In the genomic region with DNA sequence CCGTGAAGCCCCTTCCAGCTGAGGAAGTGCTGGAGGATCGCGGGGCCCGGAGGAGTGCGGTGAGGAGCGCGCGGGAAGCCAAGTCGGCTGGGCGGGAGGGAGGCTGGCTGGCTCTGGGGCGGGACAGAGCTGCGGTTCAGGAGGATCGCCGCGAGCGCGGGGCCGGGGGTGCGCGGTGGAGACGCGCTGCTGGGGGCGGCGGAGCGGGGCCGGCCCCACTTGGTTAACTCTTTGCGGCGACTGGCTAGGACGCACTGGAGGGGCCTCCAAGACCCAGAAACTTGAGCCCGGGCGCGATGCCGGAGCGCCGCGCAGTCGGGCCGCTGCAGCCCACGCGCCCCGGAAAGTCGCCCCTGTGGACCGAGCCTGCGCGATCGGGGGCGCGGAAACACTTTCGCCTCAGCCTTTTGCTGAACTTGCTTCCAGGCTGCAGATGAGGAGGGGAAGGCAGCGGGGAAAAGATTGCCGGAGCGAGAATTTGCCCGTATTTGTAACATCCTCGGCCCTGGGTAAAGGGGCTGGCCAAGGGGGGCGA, we compare ENCODE assay signal across 8 cellular contexts. TPM values are rescaled to one million over a fixed set of nuclear protein-coding genes. Genes with fewer than 3 reads are reported as not detected.
A peak's percentile ranks its signal among the peaks of the same experiment; 100 is the strongest.
DNase-seq lines count a peak whose midpoint lies in the region; ATAC-seq and TF ChIP-seq lines count a peak whose summit lies in the region.

No MANE protein-coding gene starts in this region.

- no peaks in the 10 kb centered on the region for H3K36me3 Mint-ChIP-seq in activated CD4-positive, alpha-beta T cell treated with anti-CD3 and anti-CD28 coated beads for 36 hours (ENCODE audit: low read depth)
- no peaks in the 10 kb centered on the region for H3K36me3 Mint-ChIP-seq in endodermal cell (ENCODE audit: low read depth)

- peak; percentile 40 for DNase-seq in activated CD4-positive, alpha-beta T cell treated with anti-CD3 and anti-CD28 coated beads for 36 hours
- no peak for DNase-seq in activated CD4-positive, alpha-beta T cell treated with anti-CD3 and anti-CD28 coated beads for 4 hours
- DNase-seq in SKM-1 treated with dmso at 0.1 percent for 144 hours (lab: John Stamatoyannopoulos, UW; ENCODE audit: unreplicated experiment) (peak; percentile 22), endodermal cell (peak; percentile 85), mesendoderm (no peak), thyroid gland (peak in 1 of 2 donors; percentile 43)

- TF ChIP-seq CTCF in endodermal cell (conservative IDR thresholded peaks at IDR 0.05) = no peak
- no peak for TF ChIP-seq CTCF in thyroid gland (IDR thresholded peaks at IDR 0.05)

- H3K27me3 ChIP-seq in endodermal cell (ENCODE audit: control insufficient read depth, insufficient read depth, low read length, poor library complexity, severe bottlenecking) = peaks cover 33% of the 10 kb centered on the region
- no peaks in the 10 kb centered on the region for H3K27me3 ChIP-seq in mesendoderm (ENCODE audit: insufficient read depth, low read length, poor library complexity)
- no peaks in the 10 kb centered on the region for H3K27me3 ChIP-seq in thyroid gland

- H3K27ac ChIP-seq in endodermal cell (ENCODE audit: low read depth, low read length) (peak overlapping the region; percentile 30), mesendoderm (ENCODE audit: low read depth, low read length) (peak overlapping the region; percentile 78), thyroid gland (peak overlapping the region; percentile 89 to 99 (median 98))

- H3K9me3 ChIP-seq in endodermal cell (ENCODE audit: control insufficient read depth, low read length) (no peaks in the 10 kb centered on the region), thyroid gland (no peaks in the 10 kb centered on the region)

- 0 to 1% methylated on average over 39 to 55 of the region's 55 CpGs for WGBS in endodermal cell (ENCODE audit: insufficient coverage in 1 of 2, insufficient read length in 1 of 2), 2 experiments
- no CpG with 5 or more reads among the region's 55 CpGs for WGBS in mesendoderm (ENCODE audit: extremely low coverage, insufficient coverage, low lambda C conversion rate)
- 0 to 1% methylated on average over 25 to 36 of the region's 55 CpGs for WGBS in thyroid gland, 2 donors

- intact Hi-C loops in activated CD4-positive, alpha-beta T cell treated with anti-CD3 and anti-CD28 coated beads for 36 hours (cut with DNase I, micrococcal nuclease) = loop anchor here in 1 of 2 experiments (5.0 kb wide), 1 partner anchor 551 kb away; no protein-coding TSS in a partner anchor
- intact Hi-C loops in thyroid gland (cut with DNase I) = no loop called here

- H3K4ac ChIP-seq in mesendoderm (ENCODE audit: low read depth, low read length) = no peak overlapping the region

- H3K4me1 ChIP-seq in endodermal cell (ENCODE audit: control insufficient read depth, insufficient read depth, low read length) = no peaks in the 10 kb centered on the region
- H3K4me1 ChIP-seq in mesendoderm (ENCODE audit: control insufficient read depth, low read depth, low read length) = peaks cover 6% of the 10 kb centered on the region
- H3K4me1 ChIP-seq in thyroid gland = peaks cover 49 to 56% of the 10 kb centered on the region in 2 donors

- H3K79me2 ChIP-seq in mesendoderm (ENCODE audit: control insufficient read depth, insufficient read depth, low read length) = peaks cover 8% of the 10 kb centered on the region

- no peak overlapping the region for H3K23ac ChIP-seq in mesendoderm (ENCODE audit: low read length)

- H3K56ac ChIP-seq in mesendoderm (ENCODE audit: low read length) = peak overlapping the region; percentile 92

- POLR2A ChIA-PET in activated CD4-positive, alpha-beta T cell treated with anti-CD3 and anti-CD28 coated beads for 36 hours (lab: Charles Lee) = no interaction called here

- no peak overlapping the region for H4K5ac ChIP-seq in mesendoderm (ENCODE audit: low read length)

- H3K4me2 ChIP-seq in mesendoderm (ENCODE audit: low read length) = peak overlapping the region; percentile 97

- H2BK5ac ChIP-seq in mesendoderm (ENCODE audit: low read length) = no peak overlapping the region

- no peak overlapping the region for H2BK120ac ChIP-seq in mesendoderm (ENCODE audit: low read depth, low read length)

- no peaks in the 10 kb centered on the region for H3K9me3 Mint-ChIP-seq in activated CD4-positive, alpha-beta T cell treated with anti-CD3 and anti-CD28 coated beads for 36 hours (ENCODE audit: low read depth)
- H3K9me3 Mint-ChIP-seq in endodermal cell = no peaks in the 10 kb centered on the region

- H2AK5ac ChIP-seq in mesendoderm (ENCODE audit: low read length) = no peak overlapping the region

- peaks cover 48% of the 10 kb centered on the region for H3K27me3 Mint-ChIP-seq in activated CD4-positive, alpha-beta T cell treated with anti-CD3 and anti-CD28 coated beads for 36 hours
- peaks cover 35% of the 10 kb centered on the region for H3K27me3 Mint-ChIP-seq in endodermal cell (ENCODE audit: insufficient read depth)

- H4K8ac ChIP-seq in mesendoderm (ENCODE audit: low read depth, low read length) = no peak overlapping the region

- no peak overlapping the region for H2BK15ac ChIP-seq in mesendoderm (replicated peaks; ENCODE audit: low read depth)

- peak overlapping the region; percentile 60 for H3K18ac ChIP-seq in mesendoderm (ENCODE audit: low read length)

- H3K27ac Mint-ChIP-seq in activated CD4-positive, alpha-beta T cell treated with anti-CD3 and anti-CD28 coated beads for 36 hours = peak overlapping the region; percentile 73
- peak overlapping the region; percentile 88 for H3K27ac Mint-ChIP-seq in endodermal cell

- CTCF ChIA-PET in activated CD4-positive, alpha-beta T cell treated with anti-CD3 and anti-CD28 coated beads for 36 hours (lab: Charles Lee) = interaction anchor here (0.6 kb wide), 1 partner anchor 39 kb away, joined by 3 read pairs; no protein-coding TSS in a partner anchor

- H3K4me3 ChIP-seq in endodermal cell (ENCODE audit: low read length) (peak overlapping the region; percentile 83), mesendoderm (ENCODE audit: low read length) (peak overlapping the region; percentile 56), thyroid gland (replicated peaks in 1 of 3) (peak overlapping the region; percentile 69 to 94 (median 92))

- H3K36me3 ChIP-seq in endodermal cell (ENCODE audit: control insufficient read depth, insufficient read depth, low read length) (no peaks in the 10 kb centered on the region), mesendoderm (ENCODE audit: control insufficient read depth, insufficient read depth, low read length) (no peaks in the 10 kb centered on the region), thyroid gland (no peaks in the 10 kb centered on the region)

- H3K4me3 Mint-ChIP-seq in activated CD4-positive, alpha-beta T cell treated with anti-CD3 and anti-CD28 coated beads for 36 hours = peak overlapping the region; percentile 77
- peak overlapping the region; percentile 85 for H3K4me3 Mint-ChIP-seq in endodermal cell

- ATAC-seq in activated CD4-positive, alpha-beta T cell treated with anti-CD3 and anti-CD28 coated beads for 36 hours = peak; percentile 59
- ATAC-seq in HG02642 (IDR thresholded peaks at IDR 0.05; ENCODE audit: poor library complexity, unreplicated experiment) = peak; percentile 38
- no peak for ATAC-seq in HG02970 (IDR thresholded peaks at IDR 0.05; ENCODE audit: low FRiP score, unreplicated experiment)

- no peak for TF ChIP-seq POLR2A in thyroid gland (IDR thresholded peaks at IDR 0.05)

- H3K79me1 ChIP-seq in mesendoderm (ENCODE audit: low read length) = peaks cover 2% of the 10 kb centered on the region

- H3K9ac ChIP-seq in endodermal cell (ENCODE audit: extremely low read depth, low read length, poor library complexity, severe bottlenecking) (peak overlapping the region; percentile 70), mesendoderm (ENCODE audit: low read length) (peak overlapping the region; percentile 71)

- H3K4me1 Mint-ChIP-seq in activated CD4-positive, alpha-beta T cell treated with anti-CD3 and anti-CD28 coated beads for 36 hours = peaks cover 16% of the 10 kb centered on the region
- H3K4me1 Mint-ChIP-seq in endodermal cell = peaks cover 18% of the 10 kb centered on the region

RNA-seq across cellular contexts. Expression of a gene that starts 0.6 kb away (rescaled TPM):
- 1 to 10 TPM in 1 of 2 experiments, under 1 TPM in 1; 0.74 to 1.4 TPM for total RNA-seq in activated CD4-positive, alpha-beta T cell treated with anti-CD3 and anti-CD28 coated beads for 36 hours
- total RNA-seq in endodermal cell (1 to 10 TPM; 3.3 to 4.7 TPM), thyroid gland (100 to 1,000 TPM; 462 to 802 (median 490) TPM)
- polyA plus RNA-seq in endodermal cell (2013, experiment 1 of 2) = 10.5 TPM
- 9.3 TPM for polyA plus RNA-seq in endodermal cell (2013, experiment 2 of 2)
- polyA plus RNA-seq in mesendoderm (2013, experiment 1 of 2) = 12.3 TPM
- 10.7 TPM for polyA plus RNA-seq in mesendoderm (2013, experiment 2 of 2)

Comparison
In these comparisons a context has a peak if more than half of its experiments do, and no peak if none do; other contexts are left out.
1. DNase-seq: peak in activated CD4-positive, alpha-beta T cell treated with anti-CD3 and anti-CD28 coated beads for 36 hours (single experiment), SKM-1 treated with dmso at 0.1 percent for 144 hours (single experiment) and endodermal cell (single experiment); none in activated CD4-positive, alpha-beta T cell treated with anti-CD3 and anti-CD28 coated beads for 4 hours (0 of 2) and mesendoderm (single experiment).
2. H3K27ac ChIP-seq: peak in every context shown above with its lines; median percentile 98 in thyroid gland; 78 in mesendoderm; 30 in endodermal cell.
3. RNA of a gene that starts 0.6 kb away (total RNA-seq): 462 to 802 TPM in thyroid gland; 3.3 to 4.7 TPM in endodermal cell and 0.74 to 1.4 TPM in activated CD4-positive, alpha-beta T cell treated with anti-CD3 and anti-CD28 coated beads for 36 hours; every median in the first group is over 10 times any median in the second.
4. Peak in every context shown above with its lines, with median percentiles within 50 percentile points of each other: H3K4me3 ChIP-seq.